In the genomic region with DNA sequence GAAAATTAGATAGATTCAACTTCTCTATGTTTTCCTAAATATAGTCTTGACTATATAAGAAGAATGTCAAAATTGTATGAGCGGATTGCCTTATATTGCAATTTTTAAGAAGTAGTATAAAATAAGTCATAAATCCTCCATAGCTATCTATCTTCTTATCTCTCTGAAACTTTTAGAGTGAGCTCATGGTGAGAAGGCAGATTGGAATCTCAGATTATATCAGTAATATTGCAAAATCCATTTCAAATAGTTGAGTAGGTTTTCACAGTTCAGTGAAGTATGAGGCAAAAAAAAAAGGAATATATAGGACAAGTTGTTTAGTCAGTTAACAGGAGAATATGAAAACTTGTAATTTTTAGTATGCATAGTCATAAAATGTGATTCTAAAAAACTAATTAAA, we compare ENCODE assay signal across 1 cellular context.
TF ChIP-seq lines count a peak whose summit lies in the region.

No MANE protein-coding gene starts in this region.

TF ChIP-seq in SK-N-SH, 30 proteins besides CTCF, POLR2A, EP300 and RAD21 (continued from another document):
- TF ChIP-seq FOSL2 (IDR thresholded peaks at IDR 0.05; ENCODE audit: borderline replicate concordance, low read depth) (peak; percentile 82), NFIC (IDR thresholded peaks at IDR 0.05; ENCODE audit: borderline replicate concordance) (peak; percentile 56; the same call in 1 of the 2 replicates), ELF1 (IDR thresholded peaks at IDR 0.05) (no peak)
- TF ChIP-seq, protein P1, sequence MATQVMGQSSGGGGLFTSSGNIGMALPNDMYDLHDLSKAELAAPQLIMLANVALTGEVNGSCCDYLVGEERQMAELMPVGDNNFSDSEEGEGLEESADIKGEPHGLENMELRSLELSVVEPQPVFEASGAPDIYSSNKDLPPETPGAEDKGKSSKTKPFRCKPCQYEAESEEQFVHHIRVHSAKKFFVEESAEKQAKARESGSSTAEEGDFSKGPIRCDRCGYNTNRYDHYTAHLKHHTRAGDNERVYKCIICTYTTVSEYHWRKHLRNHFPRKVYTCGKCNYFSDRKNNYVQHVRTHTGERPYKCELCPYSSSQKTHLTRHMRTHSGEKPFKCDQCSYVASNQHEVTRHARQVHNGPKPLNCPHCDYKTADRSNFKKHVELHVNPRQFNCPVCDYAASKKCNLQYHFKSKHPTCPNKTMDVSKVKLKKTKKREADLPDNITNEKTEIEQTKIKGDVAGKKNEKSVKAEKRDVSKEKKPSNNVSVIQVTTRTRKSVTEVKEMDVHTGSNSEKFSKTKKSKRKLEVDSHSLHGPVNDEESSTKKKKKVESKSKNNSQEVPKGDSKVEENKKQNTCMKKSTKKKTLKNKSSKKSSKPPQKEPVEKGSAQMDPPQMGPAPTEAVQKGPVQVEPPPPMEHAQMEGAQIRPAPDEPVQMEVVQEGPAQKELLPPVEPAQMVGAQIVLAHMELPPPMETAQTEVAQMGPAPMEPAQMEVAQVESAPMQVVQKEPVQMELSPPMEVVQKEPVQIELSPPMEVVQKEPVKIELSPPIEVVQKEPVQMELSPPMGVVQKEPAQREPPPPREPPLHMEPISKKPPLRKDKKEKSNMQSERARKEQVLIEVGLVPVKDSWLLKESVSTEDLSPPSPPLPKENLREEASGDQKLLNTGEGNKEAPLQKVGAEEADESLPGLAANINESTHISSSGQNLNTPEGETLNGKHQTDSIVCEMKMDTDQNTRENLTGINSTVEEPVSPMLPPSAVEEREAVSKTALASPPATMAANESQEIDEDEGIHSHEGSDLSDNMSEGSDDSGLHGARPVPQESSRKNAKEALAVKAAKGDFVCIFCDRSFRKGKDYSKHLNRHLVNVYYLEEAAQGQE (IDR thresholded peaks at IDR 0.05; ENCODE audit: low read depth, low read length) = no peak
- TF ChIP-seq, protein P2, sequence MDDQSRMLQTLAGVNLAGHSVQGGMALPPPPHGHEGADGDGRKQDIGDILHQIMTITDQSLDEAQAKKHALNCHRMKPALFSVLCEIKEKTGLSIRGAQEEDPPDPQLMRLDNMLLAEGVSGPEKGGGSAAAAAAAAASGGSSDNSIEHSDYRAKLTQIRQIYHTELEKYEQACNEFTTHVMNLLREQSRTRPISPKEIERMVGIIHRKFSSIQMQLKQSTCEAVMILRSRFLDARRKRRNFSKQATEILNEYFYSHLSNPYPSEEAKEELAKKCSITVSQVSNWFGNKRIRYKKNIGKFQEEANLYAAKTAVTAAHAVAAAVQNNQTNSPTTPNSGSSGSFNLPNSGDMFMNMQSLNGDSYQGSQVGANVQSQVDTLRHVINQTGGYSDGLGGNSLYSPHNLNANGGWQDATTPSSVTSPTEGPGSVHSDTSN (IDR thresholded peaks at IDR 0.05) = peak; percentile 86
